In genomic region chr6:17580518-17581048, GRCh38 we compare ENCODE assay signal across 8 cellular contexts. TPM values are rescaled to one million over a fixed set of nuclear protein-coding genes. Genes with fewer than 3 reads are reported as not detected.
DNase-seq lines count a peak whose midpoint lies in the region; ATAC-seq and TF ChIP-seq lines count a peak whose summit lies in the region.

No MANE protein-coding gene starts in this region.

- peaks cover 11% of the 10 kb centered on the region for H3K4me1 Mint-ChIP-seq in activated naive CD4-positive, alpha-beta T cell treated with anti-CD3 and anti-CD28 coated beads, Interleukin-2, amount 50 U/mL, for 24 hours

- intact Hi-C loops in left cardiac atrium (cut with DNase I) (loop anchor here (5.0 to 10.0 kb wide), 4 partner anchors 113 to 423 kb away; partner anchors contain the start of gene RBM24 (in 1 of the 2)), sciatic nerve (cut with DNase I) (loop anchor here (10.0 kb wide), 1 partner anchor 426 kb away; no protein-coding TSS in a partner anchor)

- no peaks in the 10 kb centered on the region for H4K20me1 ChIP-seq in BLaER1

- H3K9ac ChIP-seq in BLaER1: no peak overlapping the region

- peaks cover 5% of the 10 kb centered on the region for H3K9me3 Mint-ChIP-seq in activated naive CD4-positive, alpha-beta T cell treated with anti-CD3 and anti-CD28 coated beads, Interleukin-2, amount 50 U/mL, for 24 hours

- H3K27ac Mint-ChIP-seq in activated naive CD4-positive, alpha-beta T cell treated with anti-CD3 and anti-CD28 coated beads, Interleukin-2, amount 50 U/mL, for 24 hours: no peak overlapping the region

- H3K27me3 ChIP-seq in BLaER1: peaks cover 19% of the 10 kb centered on the region

- in situ Hi-C loops in GM13977 (cut with MboI; ENCODE audit: low pct_unique_long_range_greater_than_20kb, low sequenced_read_pairs, unreplicated experiment): loop anchor here (25.0 kb wide), 2 partner anchors 232 to 418 kb away; no protein-coding TSS in a partner anchor

- H3K4me1 ChIP-seq in BLaER1: peaks cover 19% of the 10 kb centered on the region

- no peak overlapping the region for H3K27ac ChIP-seq in BLaER1

- peaks cover 5% of the 10 kb centered on the region for H3K27me3 Mint-ChIP-seq in activated naive CD4-positive, alpha-beta T cell treated with anti-CD3 and anti-CD28 coated beads, Interleukin-2, amount 50 U/mL, for 24 hours

- ATAC-seq in HG03175 (IDR thresholded peaks at IDR 0.05; ENCODE audit: unreplicated experiment) (peak; percentile 77), left cardiac atrium (peak; percentile 81 to 86), sciatic nerve (peak; percentile 58), GM19324 (IDR thresholded peaks at IDR 0.05; ENCODE audit: low FRiP score, unreplicated experiment) (no peak)

- 0 out of 2 replicates have a peak, but pooled peaks cover 3% of the 10 kb centered on the region for H3K36me3 ChIP-seq in BLaER1

- peaks cover 46% of the 10 kb centered on the region for H3K9me3 ChIP-seq in BLaER1

- H3K4me3 ChIP-seq in BLaER1: peak overlapping the region; percentile 61

- DNase-seq in left cardiac atrium (peak; percentile 48), sciatic nerve (ENCODE audit: low spot score) (no peak), MV-4-11 (lab: John Stamatoyannopoulos, UW) (no peak), GM13977 (ENCODE audit: low spot score) (no peak)

- TF ChIP-seq CTCF in GM13977 (IDR thresholded peaks at IDR 0.05; ENCODE audit: extremely low read depth, insufficient read depth, missing control alignments): no peak

- H3K36me3 Mint-ChIP-seq in activated naive CD4-positive, alpha-beta T cell treated with anti-CD3 and anti-CD28 coated beads, Interleukin-2, amount 50 U/mL, for 24 hours: no peaks in the 10 kb centered on the region

- H3K4me2 ChIP-seq in BLaER1: peak overlapping the region; percentile 50

- H3K4me3 Mint-ChIP-seq in activated naive CD4-positive, alpha-beta T cell treated with anti-CD3 and anti-CD28 coated beads, Interleukin-2, amount 50 U/mL, for 24 hours: peak overlapping the region; percentile 82

RNA-seq across cellular contexts. Expression of gene FAM8A1, which starts 19.5 kb away (rescaled TPM):
- total RNA-seq in left cardiac atrium (10 to 100 TPM; 16.7 to 18.5 TPM), sciatic nerve (35.2 TPM)
